In the genomic region with DNA sequence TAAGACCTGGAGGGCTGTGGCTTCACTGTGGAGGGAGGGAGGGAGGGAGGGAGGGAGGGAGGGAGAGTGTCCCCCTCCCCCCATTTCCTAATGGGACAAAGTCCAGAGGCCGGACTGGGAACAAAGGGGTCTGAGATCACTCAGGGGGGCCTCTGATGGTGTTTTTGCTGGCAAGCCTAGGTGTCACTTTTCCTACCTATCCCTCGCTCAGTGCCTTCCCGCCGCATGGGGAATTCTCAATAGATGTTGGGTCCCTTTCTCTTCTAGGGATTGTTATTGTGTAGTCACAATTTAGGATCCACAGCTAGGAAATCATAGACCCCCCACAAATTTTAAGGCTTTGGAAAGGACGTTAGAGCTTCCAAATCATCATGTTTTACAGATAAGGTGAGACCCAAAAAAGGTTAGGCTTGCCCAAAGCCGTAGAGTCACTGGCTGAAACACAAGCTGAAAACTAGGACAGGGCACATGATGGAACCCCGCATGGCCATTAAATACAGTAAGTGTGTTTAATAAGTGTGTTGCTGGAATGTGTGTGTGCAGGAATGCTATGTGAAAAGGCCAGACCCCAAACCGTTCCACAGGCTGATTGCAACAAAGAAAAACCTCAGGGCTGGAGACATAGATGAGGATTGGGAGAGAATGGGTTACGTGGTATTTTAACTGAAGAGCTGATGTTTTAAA, we compare ENCODE assay signal across 7 cellular contexts. TPM values are rescaled to one million over a fixed set of nuclear protein-coding genes. Genes with fewer than 3 reads are reported as not detected.
DNase-seq lines count a peak whose midpoint lies in the region; ATAC-seq, FAIRE-seq and TF ChIP-seq lines count a peak whose summit lies in the region.

No MANE protein-coding gene starts in this region.

- no peak for ATAC-seq in stimulated activated naive CD8-positive, alpha-beta T cell treated with anti-CD3 and anti-CD28 coated beads, Interleukin-15, amount 100 ng/mL, for 72 hours
- no peak for ATAC-seq in GM18511 (IDR thresholded peaks at IDR 0.05; ENCODE audit: unreplicated experiment)

- no peaks in the 10 kb centered on the region for H3K36me3 Mint-ChIP-seq in activated naive CD8-positive, alpha-beta T cell

- DNase-seq in kidney (no peak), SW 1271 (lab: John Stamatoyannopoulos, UW) (no peak), HuH-7 (ENCODE audit: low spot score) (no peak)
- peak in 1 of 2 donors; percentile 23 for DNase-seq in stimulated activated naive CD8-positive, alpha-beta T cell treated with anti-CD3 and anti-CD28 coated beads, Interleukin-15, amount 100 ng/mL, for 72 hours

- H3K4me3 ChIP-seq in HUES6 (ENCODE audit: low read depth, low read length) (peak overlapping the region; percentile 26; the same call in 1 of the 2 replicates), kidney (ENCODE audit: low read length in 2 of 2) (peak overlapping the region in 1 of 2 donors; percentile 45)

- no peaks in the 10 kb centered on the region for H3K9me3 Mint-ChIP-seq in activated naive CD8-positive, alpha-beta T cell (ENCODE audit: low read depth)
- no peaks in the 10 kb centered on the region for H3K9me3 Mint-ChIP-seq in stimulated activated naive CD8-positive, alpha-beta T cell treated with anti-CD3 and anti-CD28 coated beads, Interleukin-15, amount 100 ng/mL, for 72 hours

- no peak for TF ChIP-seq CTCF in kidney (IDR thresholded peaks at IDR 0.05; ENCODE audit: borderline replicate concordance, extremely low read depth, insufficient read depth)

- H3K9ac ChIP-seq in HUES6 (ENCODE audit: low read length) (peak overlapping the region; percentile 55), kidney (ENCODE audit: low read length in 2 of 2) (peak overlapping the region in 1 of 2 donors; percentile 36)

- no peaks in the 10 kb centered on the region for H3K27me3 Mint-ChIP-seq in activated naive CD8-positive, alpha-beta T cell
- no peaks in the 10 kb centered on the region for H3K27me3 Mint-ChIP-seq in stimulated activated naive CD8-positive, alpha-beta T cell treated with anti-CD3 and anti-CD28 coated beads, Interleukin-15, amount 100 ng/mL, for 72 hours

- H3K27ac ChIP-seq in HUES6 (ENCODE audit: low read depth, low read length) = peak overlapping the region; percentile 88; the same call in 1 of the 2 replicates
- H3K27ac ChIP-seq in kidney (ENCODE audit: low read depth in 2 of 2, low read length in 2 of 2) = peak overlapping the region; percentile 89 to 94

- FAIRE-seq in kidney (lab: Jason Lieb, UNC) = no peak

- intact Hi-C loops in kidney (cut with DNase I) = no loop called here

- H3K27ac Mint-ChIP-seq in activated naive CD8-positive, alpha-beta T cell = peak overlapping the region; percentile 82
- peak overlapping the region; percentile 92 to 96 for H3K27ac Mint-ChIP-seq in stimulated activated naive CD8-positive, alpha-beta T cell treated with anti-CD3 and anti-CD28 coated beads, Interleukin-15, amount 100 ng/mL, for 72 hours

- peak overlapping the region; percentile 46 for H3K4me3 Mint-ChIP-seq in activated naive CD8-positive, alpha-beta T cell
- H3K4me3 Mint-ChIP-seq in stimulated activated naive CD8-positive, alpha-beta T cell treated with anti-CD3 and anti-CD28 coated beads, Interleukin-15, amount 100 ng/mL, for 72 hours = peak overlapping the region; percentile 61 to 72

- peaks cover 51% of the 10 kb centered on the region for H3K4me1 ChIP-seq in HUES6 (ENCODE audit: control insufficient read depth, insufficient read depth, low read length)
- H3K4me1 ChIP-seq in kidney (ENCODE audit: control insufficient read depth in 1 of 2, insufficient read depth in 1 of 2, low read depth in 1 of 2, low read length in 2 of 2) = peaks cover 46 to 54% of the 10 kb centered on the region in 2 donors

- peaks cover 45% of the 10 kb centered on the region for H3K4me1 Mint-ChIP-seq in activated naive CD8-positive, alpha-beta T cell (ENCODE audit: low read depth)
- peaks cover 73% of the 10 kb centered on the region for H3K4me1 Mint-ChIP-seq in stimulated activated naive CD8-positive, alpha-beta T cell treated with anti-CD3 and anti-CD28 coated beads, Interleukin-15, amount 100 ng/mL, for 72 hours

- no peaks in the 10 kb centered on the region for H3K9me3 ChIP-seq in HUES6 (ENCODE audit: control insufficient read depth, insufficient read depth, low read depth, low read length)
- no peaks in the 10 kb centered on the region for H3K9me3 ChIP-seq in kidney (ENCODE audit: control insufficient read depth in 1 of 2, low read length in 2 of 2)

- H3K27me3 ChIP-seq in HUES6 (ENCODE audit: control insufficient read depth, insufficient read depth, low read length) = no peaks in the 10 kb centered on the region

- H3K36me3 ChIP-seq in HUES6 (ENCODE audit: control insufficient read depth, insufficient read depth, low read length) (no peaks in the 10 kb centered on the region), kidney (ENCODE audit: control insufficient read depth in 1 of 2, insufficient read depth in 2 of 2, low read length in 2 of 2) (no peaks in the 10 kb centered on the region)

RNA-seq across cellular contexts. Expression of a gene that starts 4.8 kb away (rescaled TPM):
- total RNA-seq in kidney = 3,221 TPM
- 7,914 TPM for polyA plus RNA-seq in kidney (ENCODE audit: insufficient read depth, low read depth, low replicate concordance)

RNA-seq across cellular contexts. Expression of a gene that starts 22.1 kb away (rescaled TPM):
- total RNA-seq in kidney = 7.1 TPM
- 0.62 TPM for polyA plus RNA-seq in kidney (ENCODE audit: insufficient read depth, low read depth, low replicate concordance)

RNA-seq across cellular contexts. Expression of a gene that starts 54.9 kb away (rescaled TPM):
- 14.6 TPM for total RNA-seq in kidney
- 27.8 TPM for polyA plus RNA-seq in kidney (ENCODE audit: insufficient read depth, low read depth, low replicate concordance)
